Comparison of ENCODE assay signal across 18 cellular contexts in genomic region chr16:46852130-46852529, GRCh38. TPM values are rescaled to one million over a fixed set of nuclear protein-coding genes. Genes with fewer than 3 reads are reported as not detected.
DNase-seq lines count a peak whose midpoint lies in the region; ATAC-seq, FAIRE-seq and TF ChIP-seq lines count a peak whose summit lies in the region.
"Had no signal": no experiment of that assay in that cellular context is flagged by ENCODE, and none has a peak within 500 bp of the region (broad histone marks: within the 10 kb centered on the region; RNA-seq: fewer than 3 reads in every experiment).

No MANE protein-coding gene starts in this region.

- H2AFZ ChIP-seq in Karpas-422 (ENCODE audit: low read length) = no peak overlapping the region
- peak overlapping the region; percentile 12; the same call in 1 of the 2 replicates for H2AFZ ChIP-seq in H1 (ENCODE audit: low read length)
- peak overlapping the region; percentile 82 for H2AFZ ChIP-seq in trophoblast cell (ENCODE audit: insufficient read depth, low read length, poor library complexity)

- H3K4ac ChIP-seq in H1 (replicated peaks; ENCODE audit: insufficient read length, low read depth, low read length) = no peak overlapping the region
- H3K4ac ChIP-seq in trophoblast cell (ENCODE audit: low read depth, low read length) = peak overlapping the region; percentile 97

- H4K5ac ChIP-seq in H1 (ENCODE audit: insufficient read length, low read depth, low read length) = no peak overlapping the region

- H4K8ac ChIP-seq in H1 (ENCODE audit: extremely low read depth, insufficient read depth, low read length) (peak overlapping the region; percentile 35; the same call in 1 of the 2 replicates), trophoblast cell (ENCODE audit: low read depth, low read length) (peak overlapping the region; percentile 83)

- 0 out of 2 replicates have a peak overlapping the region, but pooled peaks have one; percentile 29 for H2BK15ac ChIP-seq in H1 (ENCODE audit: low read length)

- DNase-seq in Karpas-422 = no peak
- no peak for DNase-seq in H1 (ENCODE audit: low read depth in 1 of 2, low spot score in 2 of 2)
- DNase-seq in trophoblast cell = no peak
- DNase-seq in stimulated activated CD4-positive, alpha-beta T cell treated with anti-CD3 and anti-CD28 coated beads, Interleukin-4, amount 100 ng/mL, for 1 hour = no peak
- no peak for DNase-seq in GM03348 (ENCODE audit: low spot score)
- DNase-seq: BE2C; CD4-positive, alpha-beta memory T cell; DMS79; EL; H9; IMR-90 had no signal

- FAIRE-seq in H1 (lab: Jason Lieb, UNC) = no peak
- FAIRE-seq: A549, G401.6, GM12892 had no signal

- no peaks in the 10 kb centered on the region for H3K9me3 ChIP-seq in DOHH2 (ENCODE audit: control insufficient read depth, insufficient read depth, low read length)
- no peaks in the 10 kb centered on the region for H3K9me3 ChIP-seq in Karpas-422 (ENCODE audit: low read length)
- H3K9me3 ChIP-seq in H1 (ENCODE audit: insufficient read depth in 2 of 2, low read depth in 1 of 2, low read length in 1 of 2) = no peaks in the 10 kb centered on the region
- peaks cover 2% of the 10 kb centered on the region for H3K9me3 ChIP-seq in trophoblast cell (ENCODE audit: insufficient read depth, low read depth, low read length)
- H3K9me3 ChIP-seq: A549, BE2C had no signal

- peaks cover 8% of the 10 kb centered on the region for H3F3A ChIP-seq in DOHH2 (ENCODE audit: control insufficient read depth, insufficient read depth)

- peak overlapping the region; percentile 5 for H4K12ac ChIP-seq in trophoblast cell (ENCODE audit: low read depth, low read length)

- H3K36me3 ChIP-seq in DOHH2 (ENCODE audit: control insufficient read depth, low read length) (no peaks in the 10 kb centered on the region), Karpas-422 (ENCODE audit: insufficient read depth, low read length) (no peaks in the 10 kb centered on the region), H1 (ENCODE audit: control insufficient read depth in 2 of 4, insufficient read depth in 4 of 4, low read length in 3 of 4) (no peaks in the 10 kb centered on the region), trophoblast cell (ENCODE audit: control insufficient read depth in 1 of 2, insufficient read depth in 2 of 2, low read length in 2 of 2) (no peaks in the 10 kb centered on the region)
- H3K36me3 ChIP-seq: BE2C had no signal

- H4K91ac ChIP-seq in H1 (replicated peaks; ENCODE audit: insufficient read length, low read length) (no peak overlapping the region), trophoblast cell (ENCODE audit: low read depth, low read length) (peak overlapping the region; percentile 100)

- TF ChIP-seq CTCF in DOHH2 (IDR thresholded peaks at IDR 0.05; ENCODE audit: low read depth, low read length, poor library complexity, severe bottlenecking) (no peak), H1 (IDR thresholded peaks at IDR 0.05; ENCODE audit: control extremely low read depth in 1 of 3, insufficient read depth in 1 of 3, low read depth in 1 of 3, low read length in 3 of 3) (no peak)

- H3K27ac ChIP-seq in DOHH2 (ENCODE audit: low read depth, low read length) (peak overlapping the region; percentile 86), Karpas-422 (ENCODE audit: low read length) (peak overlapping the region; percentile 91; the same call in 1 of the 2 replicates), H1 (ENCODE audit: low read depth, low read length) (no peak overlapping the region), trophoblast cell (ENCODE audit: low read depth, low read length) (peak overlapping the region; percentile 82)
- H3K27ac ChIP-seq: A549, C4-2B had no signal

- H3K79me2 ChIP-seq in DOHH2 (ENCODE audit: control insufficient read depth, low read length) = no peaks in the 10 kb centered on the region
- H3K79me2 ChIP-seq in Karpas-422 (ENCODE audit: low read length) = no peaks in the 10 kb centered on the region
- H3K79me2 ChIP-seq in H1 (ENCODE audit: control insufficient read depth in 1 of 2, insufficient read depth in 2 of 2, low read length in 2 of 2) = no peaks in the 10 kb centered on the region; a peak in 1 of 4 replicates
- H3K79me2 ChIP-seq in trophoblast cell (ENCODE audit: control insufficient read depth, insufficient read depth, low read length, poor library complexity) = peaks cover 6% of the 10 kb centered on the region

- H2AK5ac ChIP-seq in H1 (ENCODE audit: low read depth, low read length) = no peak overlapping the region
- peak overlapping the region; percentile 98 for H2AK5ac ChIP-seq in trophoblast cell (ENCODE audit: low read length)

- CTCF ChIA-PET in H1 (lab: Charles Lee; ENCODE audit: partially characterized antibody) = interaction anchor here (0.7 to 5.2 kb wide), 12 partner anchors 12 to 93 kb away, joined by 3 to 124 read pairs (median 6); no protein-coding TSS in a partner anchor

- 81% methylated on average over 3 of the region's 3 CpGs; no CpG with 5 or more reads in 1 of the 2 experiments for WGBS in H1 (ENCODE audit: extremely low coverage in 1 of 2, insufficient coverage in 1 of 2, insufficient read length in 1 of 2, insufficient replicate concordance in 2 of 2, low coverage in 1 of 2, low lambda C conversion rate in 2 of 2, missing lambda C conversion rate in 1 of 2), 2 experiments
- WGBS in trophoblast cell (ENCODE audit: extremely low coverage, insufficient coverage, insufficient read length) = no CpG with 5 or more reads among the region's 3 CpGs

- no peaks in the 10 kb centered on the region for H4K20me1 ChIP-seq in DOHH2 (ENCODE audit: control insufficient read depth, insufficient read depth, low read depth, low read length)
- H4K20me1 ChIP-seq in Karpas-422 (ENCODE audit: insufficient read depth, low read depth, low read length) = no peaks in the 10 kb centered on the region
- no peaks in the 10 kb centered on the region for H4K20me1 ChIP-seq in H1 (replicated peaks in 1 of 2; ENCODE audit: control insufficient read depth in 1 of 2, insufficient read depth in 2 of 2, low read length in 2 of 2)

- ATAC-seq in GM21515 (IDR thresholded peaks at IDR 0.05; ENCODE audit: unreplicated experiment) = no peak
- ATAC-seq: A549, GM23338 had no signal

- H2BK12ac ChIP-seq in H1 (ENCODE audit: low read depth, low read length) (no peak overlapping the region), trophoblast cell (ENCODE audit: low read length) (peak overlapping the region; percentile 100)

- H2BK120ac ChIP-seq in H1 (replicated peaks; ENCODE audit: low read depth, low read length) (no peak overlapping the region), trophoblast cell (ENCODE audit: insufficient read depth, low read length, poor library complexity) (peak overlapping the region; percentile 100)

- H3K79me1 ChIP-seq in H1 (ENCODE audit: low read depth, low read length) = no peaks in the 10 kb centered on the region
- peaks cover 30% of the 10 kb centered on the region for H3K79me1 ChIP-seq in trophoblast cell (ENCODE audit: low read length)

- H3K23me2 ChIP-seq in H1 (ENCODE audit: low read depth, low read length) = no peaks in the 10 kb centered on the region

- peak overlapping the region; percentile 95 for H3K4me2 ChIP-seq in DOHH2 (ENCODE audit: low read length)
- no peak overlapping the region for H3K4me2 ChIP-seq in Karpas-422 (ENCODE audit: low read depth, low read length, poor library complexity, severe bottlenecking)
- no peak overlapping the region for H3K4me2 ChIP-seq in H1 (ENCODE audit: insufficient read depth in 1 of 2, low read depth in 2 of 2, low read length in 2 of 2)
- no peak overlapping the region for H3K4me2 ChIP-seq in trophoblast cell (ENCODE audit: low read length)
- H3K4me2 ChIP-seq: A549, GM23338 had no signal

- no peak overlapping the region for H3K18ac ChIP-seq in H1 (ENCODE audit: extremely low read depth, low read length)
- peak overlapping the region; percentile 99 for H3K18ac ChIP-seq in trophoblast cell (ENCODE audit: low read length)

- TF ChIP-seq EP300 in H1 (IDR thresholded peaks at IDR 0.05; ENCODE audit: borderline replicate concordance in 1 of 2, low read depth in 2 of 2, low read length in 2 of 2) = no peak

- H2BK20ac ChIP-seq in H1 (ENCODE audit: low read length) = no peak overlapping the region; the same call in 1 of the 2 replicates

- no peak overlapping the region for H3K23ac ChIP-seq in H1 (ENCODE audit: insufficient read length)
- H3K23ac ChIP-seq in trophoblast cell (ENCODE audit: low read length) = no peak overlapping the region

- 0 out of 2 replicates have a peak overlapping the region, but pooled peaks have one; percentile 70 for H3K4me3 ChIP-seq in DOHH2 (ENCODE audit: low read length)
- H3K4me3 ChIP-seq in Karpas-422 (ENCODE audit: low read length) = no peak overlapping the region
- H3K4me3 ChIP-seq in H1 (ENCODE audit: extremely low read depth in 1 of 4, insufficient read depth in 2 of 4, low read depth in 3 of 4, low read length in 4 of 4) = no peak overlapping the region
- no peak overlapping the region for H3K4me3 ChIP-seq in trophoblast cell (ENCODE audit: low read depth, low read length)
- H3K4me3 ChIP-seq: A549, GM23338 had no signal

- H3K9ac ChIP-seq in Karpas-422 (ENCODE audit: low read length) = no peak overlapping the region
- H3K9ac ChIP-seq in H1 (replicated peaks in 1 of 4; ENCODE audit: extremely low read depth in 1 of 4, low read depth in 3 of 4, low read length in 3 of 4) = no peak overlapping the region
- H3K9ac ChIP-seq in trophoblast cell (ENCODE audit: low read length) = peak overlapping the region; percentile 35

- POLR2A ChIA-PET in H1 (lab: Charles Lee; ENCODE audit: partially characterized antibody) = interaction anchor here (0.6 to 1.8 kb wide), 9 partner anchors 8 to 128 kb away, joined by 3 to 5 read pairs (median 4); partner anchors contain the start of gene GPT2

- H3K14ac ChIP-seq in H1 (ENCODE audit: insufficient read length) = no peak overlapping the region
- H3K14ac ChIP-seq in trophoblast cell (ENCODE audit: low read length) = peak overlapping the region; percentile 94

- no peak for TF ChIP-seq POLR2A in H1 (IDR thresholded peaks at IDR 0.05; ENCODE audit: control extremely low read depth in 1 of 2, low read depth in 2 of 2, low read length in 2 of 2)

- H3K4me1 ChIP-seq in DOHH2 (ENCODE audit: control insufficient read depth, low read length) (peaks cover 48% of the 10 kb centered on the region), Karpas-422 (ENCODE audit: low read length) (peaks cover 41% of the 10 kb centered on the region), H1 (replicated peaks in 1 of 4; ENCODE audit: control insufficient read depth in 3 of 4, insufficient read depth in 4 of 4, low read length in 3 of 4) (peaks cover 0 to 4% (median 0%) of the 10 kb centered on the region in 4 experiments; a peak in 4 of 7 replicates), trophoblast cell (ENCODE audit: control insufficient read depth in 1 of 2, insufficient read depth in 2 of 2, low read length in 2 of 2) (peaks cover 18 to 23% of the 10 kb centered on the region in 2 experiments)
- H3K4me1 ChIP-seq: A549, BE2C had no signal

- no peak overlapping the region for H3K56ac ChIP-seq in H1 (replicated peaks; ENCODE audit: insufficient read length, low read depth, low read length)

- H3K27me3 ChIP-seq in DOHH2 (ENCODE audit: control insufficient read depth, low read length) (no peaks in the 10 kb centered on the region), Karpas-422 (ENCODE audit: low read length) (no peaks in the 10 kb centered on the region), H1 (replicated peaks in 1 of 4; ENCODE audit: control insufficient read depth in 3 of 4, extremely low read depth in 1 of 4, insufficient read depth in 3 of 4, low read length in 3 of 4) (no peaks in the 10 kb centered on the region), trophoblast cell (ENCODE audit: insufficient read depth, low read length) (no peaks in the 10 kb centered on the region)
- H3K27me3 ChIP-seq: BE2C had no signal

- TF ChIP-seq RAD21 in H1 (IDR thresholded peaks at IDR 0.05 in 1 of 2, conservative IDR thresholded peaks at IDR 0.05 in 1 of 2; ENCODE audit: low read depth in 2 of 2, low read length in 2 of 2) = no peak

- H2BK5ac ChIP-seq in H1 (ENCODE audit: low read depth, low read length) (no peak overlapping the region), trophoblast cell (ENCODE audit: low read depth, low read length, poor library complexity) (peak overlapping the region; percentile 98)

- H3K9me2 ChIP-seq in DOHH2 (replicated peaks; ENCODE audit: control insufficient read depth, low read length) (no peaks in the 10 kb centered on the region), Karpas-422 (replicated peaks; ENCODE audit: insufficient read depth, low read length) (no peaks in the 10 kb centered on the region)

RNA-seq across cellular contexts. Expression of gene C16orf87, which starts 21.1 kb away (rescaled TPM):
- total RNA-seq in Karpas-422 (2014; rRNA removed; shearing (Covaris generic); ENCODE audit: low replicate concordance) = 25.3 and 37.8 TPM in 2 replicates
- 20.6 and 21.8 TPM in 2 replicates for total RNA-seq in H1 (2021; fragmentation: NEBNext Ultra II Directional; extraction: Animal tissue kit (Norgen Biotek cat#: 25700))
- 3.4 and 4.8 TPM in 2 replicates for polyA plus RNA-seq in H1 (2011; rRNA removed)
- 9.5 TPM for polyA plus RNA-seq in H1 (2011; cell fraction: cytosol; rRNA removed)
- polyA plus RNA-seq in H1 (2011; cell fraction: nucleus; rRNA removed) = 2.4 TPM
- polyA plus RNA-seq in H1 (2012, experiment 1 of 2) = 8.4 to 16.0 TPM (median 9.2 TPM) in 4 replicates
- 2.7 TPM for polyA plus RNA-seq in H1 (2012, experiment 2 of 2)
- polyA plus RNA-seq in H1 (2013, experiment 1 of 2) = 13.2 TPM
- polyA plus RNA-seq in H1 (2013, experiment 2 of 2) = 14.2 TPM
- 4.4 and 5.6 TPM in 2 replicates for polyA minus RNA-seq in H1 (2011; rRNA and poly(A)+ RNA removed)
- polyA minus RNA-seq in H1 (2011; cell fraction: cytosol; rRNA and poly(A)+ RNA removed) = 4.7 TPM
- polyA minus RNA-seq in H1 (2011; cell fraction: nucleus; rRNA and poly(A)+ RNA removed) = 7.8 TPM
- 30.3 and 33.4 TPM in 2 replicates for polyA plus RNA-seq in trophoblast cell (2013)

RNA-seq across cellular contexts. Expression of gene GPT2, which starts 32.0 kb away (rescaled TPM):
- 42.6 and 57.5 TPM in 2 replicates for total RNA-seq in Karpas-422 (2014; rRNA removed; shearing (Covaris generic); ENCODE audit: low replicate concordance)
- total RNA-seq in H1 (2021; fragmentation: NEBNext Ultra II Directional; extraction: Animal tissue kit (Norgen Biotek cat#: 25700)) = 86.3 and 94.1 TPM in 2 replicates
- 71.6 and 121 TPM in 2 replicates for polyA plus RNA-seq in H1 (2011; rRNA removed)
- polyA plus RNA-seq in H1 (2011; cell fraction: cytosol; rRNA removed) = 111 TPM
- 145 TPM for polyA plus RNA-seq in H1 (2011; cell fraction: nucleus; rRNA removed)
- 48.6 to 86.0 TPM (median 71.2 TPM) in 4 replicates for polyA plus RNA-seq in H1 (2012, experiment 1 of 2)
- 46.6 TPM for polyA plus RNA-seq in H1 (2012, experiment 2 of 2)
- polyA plus RNA-seq in H1 (2013, experiment 1 of 2) = 29.5 TPM
- polyA plus RNA-seq in H1 (2013, experiment 2 of 2) = 28.1 TPM
- 70.2 and 103 TPM in 2 replicates for polyA minus RNA-seq in H1 (2011; rRNA and poly(A)+ RNA removed)
- polyA minus RNA-seq in H1 (2011; cell fraction: cytosol; rRNA and poly(A)+ RNA removed) = 58.3 TPM
- polyA minus RNA-seq in H1 (2011; cell fraction: nucleus; rRNA and poly(A)+ RNA removed) = 37.7 TPM
- polyA plus RNA-seq in trophoblast cell (2013) = 73.2 and 77.7 TPM in 2 replicates
